In the genomic region with DNA sequence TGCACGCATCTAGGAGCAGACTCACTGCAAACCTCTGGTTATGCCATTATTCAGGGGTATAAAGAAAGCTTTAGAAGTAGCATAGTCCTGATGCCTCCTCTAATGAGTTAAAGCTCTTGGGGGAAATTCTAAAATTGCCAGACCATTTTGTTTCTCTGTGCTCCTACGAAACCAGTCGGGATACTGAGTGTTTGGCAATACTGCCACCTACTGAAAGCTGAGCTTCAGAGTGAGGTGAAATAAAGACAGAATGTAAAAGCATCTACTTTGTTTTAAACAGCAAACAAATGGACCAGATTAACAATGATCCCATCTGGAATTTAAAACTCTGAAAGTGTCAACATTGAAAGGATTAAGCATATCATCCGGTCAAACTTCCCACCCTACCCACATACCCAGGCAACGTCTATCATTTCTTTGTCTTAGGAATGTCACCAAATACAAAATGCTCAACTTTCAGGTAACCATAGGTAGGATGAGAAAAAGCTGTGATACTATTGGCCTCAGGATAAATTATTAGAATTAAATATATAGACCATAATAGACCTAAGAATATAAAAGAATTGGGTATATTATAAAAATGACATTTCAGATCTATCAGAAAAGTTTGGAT, we compare ENCODE assay signal across 8 cellular contexts.
DNase-seq lines count a peak whose midpoint lies in the region; ATAC-seq and TF ChIP-seq lines count a peak whose summit lies in the region.

No MANE protein-coding gene starts in this region.

- POLR2A ChIA-PET in AG04450 (lab: Yijun Ruan, JAX): no interaction called here

- H2AFZ ChIP-seq in parathyroid adenoma: peak overlapping the region; percentile 1

- no peak for ATAC-seq in GM18502 (IDR thresholded peaks at IDR 0.05; ENCODE audit: poor library complexity, unreplicated experiment)

- no peak overlapping the region for H3K9ac ChIP-seq in parathyroid adenoma

- H3K36me3 ChIP-seq in parathyroid adenoma (ENCODE audit: control insufficient read depth, insufficient read depth, low read length): no peaks in the 10 kb centered on the region

- CTCF ChIA-PET in AG04450 (lab: Charles Lee): interaction anchor here (0.6 to 9.1 kb wide), 37 partner anchors 9 to 1251 kb away, joined by 3 to 248 read pairs (median 3); no protein-coding TSS in a partner anchor

- no peaks in the 10 kb centered on the region for H3K79me2 ChIP-seq in parathyroid adenoma

- TF ChIP-seq CTCF in AG04450 (IDR thresholded peaks at IDR 0.05; ENCODE audit: low read depth, low read length) (peak; percentile 82), GM12872 (IDR thresholded peaks at IDR 0.05; ENCODE audit: insufficient read depth, low read depth, low read length) (peak; percentile 70), parathyroid adenoma (IDR thresholded peaks at IDR 0.05) (peak; percentile 62), lower leg skin (IDR thresholded peaks at IDR 0.05) (no peak)

- WGBS in lower leg skin, 2 donors: 14 to 20% methylated on average over 5 of the region's 5 CpGs

- no peaks in the 10 kb centered on the region for H3K4me1 ChIP-seq in parathyroid adenoma

- no peak for TF ChIP-seq POLR2A in lower leg skin (IDR thresholded peaks at IDR 0.05)

- peak; percentile 16 for DNase-seq in AG04450 (ENCODE audit: low read depth, low spot score)
- peak; percentile 26 for DNase-seq in Jurkat, Clone E6-1 (ENCODE audit: low read depth, low spot score)
- DNase-seq in SK-N-DZ (ENCODE audit: low spot score): peak; percentile 45
- peak; percentile 60 for DNase-seq in fibroblast of the conjunctiva (ENCODE audit: low read depth)
- DNase-seq in lower leg skin (ENCODE audit: low spot score in 2 of 2): no peak

- H3K9me3 ChIP-seq in AG04450 (ENCODE audit: control insufficient read depth, insufficient read depth, low read length) (no peaks in the 10 kb centered on the region), parathyroid adenoma (ENCODE audit: control insufficient read depth, low read length) (no peaks in the 10 kb centered on the region)

- H3K4me3 ChIP-seq in AG04450 (ENCODE audit: low read depth, low read length): no peak overlapping the region
- no peak overlapping the region for H3K4me3 ChIP-seq in Jurkat, Clone E6-1 (ENCODE audit: low read length)
- H3K4me3 ChIP-seq in parathyroid adenoma (ENCODE audit: low read depth, low read length): no peak overlapping the region
- no peak overlapping the region for H3K4me3 ChIP-seq in lower leg skin (ENCODE audit: low read depth, poor library complexity, severe bottlenecking)

- H3K27ac ChIP-seq in AG04450 (ENCODE audit: low read depth, low read length) (no peak overlapping the region), parathyroid adenoma (no peak overlapping the region)

- H3K27me3 ChIP-seq in AG04450 (ENCODE audit: control insufficient read depth, insufficient read depth, low read length): no peaks in the 10 kb centered on the region
- no peaks in the 10 kb centered on the region for H3K27me3 ChIP-seq in parathyroid adenoma (ENCODE audit: control insufficient read depth, insufficient read depth, low read length)

- intact Hi-C loops in lower leg skin (cut with DNase I; ENCODE audit: low total_unique reads): no loop called here

- H3K4me2 ChIP-seq in parathyroid adenoma (ENCODE audit: low read length): no peak overlapping the region

Comparison
In these comparisons a context has a peak if more than half of its experiments do, and no peak if none do; other contexts are left out.
1. DNase-seq: peak in AG04450 (single experiment), Jurkat, Clone E6-1 (single experiment), SK-N-DZ (single experiment) and fibroblast of the conjunctiva (single experiment); none in lower leg skin (0 of 2).
2. CTCF ChIP-seq: peak in AG04450 (single experiment), GM12872 (single experiment) and parathyroid adenoma (single experiment); none in lower leg skin (0 of 3).